7 cellular contexts compared by ENCODE assay signal in genomic region chr1:31633117-31633516, GRCh38. TPM values are rescaled to one million over a fixed set of nuclear protein-coding genes. Genes with fewer than 3 reads are reported as not detected.
A peak's percentile ranks its signal among the peaks of the same experiment; 100 is the strongest.
DNase-seq lines count a peak whose midpoint lies in the region; ATAC-seq and TF ChIP-seq lines count a peak whose summit lies in the region.

No MANE protein-coding gene starts in this region.

- TF ChIP-seq CTCF in astrocyte of the cerebellum (IDR thresholded peaks at IDR 0.05; ENCODE audit: low read depth, low read length, missing control alignments) (peak; percentile 54), osteocyte (IDR thresholded peaks at IDR 0.05) (peak; percentile 47)

- H3K36me3 Mint-ChIP-seq in osteocyte (ENCODE audit: unreplicated experiment): peaks cover 33% of the 10 kb centered on the region

- TF ChIP-seq RAD21 in Ishikawa (IDR thresholded peaks at IDR 0.05; ENCODE audit: low read depth): peak; percentile 33; the same call in 1 of the 2 replicates

- H3K4me3 Mint-ChIP-seq in osteocyte (ENCODE audit: unreplicated experiment): no peak overlapping the region

- TF ChIP-seq EP300 in Ishikawa (IDR thresholded peaks at IDR 0.05; ENCODE audit: borderline replicate concordance): no peak

- no peaks in the 10 kb centered on the region for H3K27me3 Mint-ChIP-seq in osteocyte (ENCODE audit: unreplicated experiment)

- ATAC-seq in HG02642 (IDR thresholded peaks at IDR 0.05; ENCODE audit: poor library complexity, unreplicated experiment) (no peak), HG03108 (IDR thresholded peaks at IDR 0.05; ENCODE audit: unreplicated experiment) (no peak)

- no peak overlapping the region for H3K4me3 ChIP-seq in astrocyte of the cerebellum (ENCODE audit: low read depth, low read length)

- H3K9me3 Mint-ChIP-seq in osteocyte (ENCODE audit: unreplicated experiment): no peaks in the 10 kb centered on the region

- H3K27ac Mint-ChIP-seq in osteocyte (ENCODE audit: unreplicated experiment): no peak overlapping the region

- H3K4me1 Mint-ChIP-seq in osteocyte (ENCODE audit: unreplicated experiment): peaks cover 2% of the 10 kb centered on the region

- DNase-seq in ELR (ENCODE audit: low read depth) (peak; percentile 46), astrocyte of the cerebellum (ENCODE audit: low read depth) (no peak), osteocyte (ENCODE audit: extremely low spot score, unreplicated experiment) (no peak), NCI-H187 (lab: John Stamatoyannopoulos, UW) (no peak)

- in situ Hi-C loops in astrocyte of the cerebellum (cut with HindIII; ENCODE audit: low sequenced_read_pairs): loop anchor here (10.0 kb wide), 1 partner anchor 82 kb away; no protein-coding TSS in a partner anchor

TF ChIP-seq in Ishikawa, 13 proteins besides CTCF, POLR2A, EP300 and RAD21:
- TF ChIP-seq TCF12 (IDR thresholded peaks at IDR 0.05; ENCODE audit: low read depth) (no peak), YY1 (IDR thresholded peaks at IDR 0.05; ENCODE audit: low read depth) (no peak), FOXM1 (IDR thresholded peaks at IDR 0.05; ENCODE audit: borderline replicate concordance, low read depth) (no peak), CREB1 (IDR thresholded peaks at IDR 0.05; ENCODE audit: low read depth) (no peak), ZBTB7A (IDR thresholded peaks at IDR 0.05; ENCODE audit: low read depth) (no peak), REST (IDR thresholded peaks at IDR 0.05; ENCODE audit: low read depth) (no peak), EGR1 (IDR thresholded peaks at IDR 0.05) (no peak), CEBPB (IDR thresholded peaks at IDR 0.05) (no peak), TEAD4 (IDR thresholded peaks at IDR 0.05) (no peak), MAX (IDR thresholded peaks at IDR 0.05) (no peak), NFIC (IDR thresholded peaks at IDR 0.05) (no peak), TAF1 (IDR thresholded peaks at IDR 0.05; ENCODE audit: low read depth) (no peak), USF1 (IDR thresholded peaks at IDR 0.05) (no peak)

RNA-seq across cellular contexts. Expression of gene PEF1, which starts 11.6 kb away (rescaled TPM):
- 53.4 and 57.0 TPM in 2 replicates for total RNA-seq in osteocyte

RNA-seq across cellular contexts. Expression of gene HCRTR1, which starts 15.6 kb away (rescaled TPM):
- total RNA-seq in osteocyte: 0.50 and 0.73 TPM in 2 replicates

RNA-seq across cellular contexts. Expression of gene TINAGL1, which starts 56.8 kb away (rescaled TPM):
- 9.2 and 10.0 TPM in 2 replicates for total RNA-seq in osteocyte
